12 cellular contexts compared by ENCODE assay signal in genomic region chr22:39872548-39872947, GRCh38. TPM values are rescaled to one million over a fixed set of nuclear protein-coding genes. Genes with fewer than 3 reads are reported as not detected.
"Had no signal": no experiment of that assay in that cellular context is flagged by ENCODE, and none has a peak within 500 bp of the region (broad histone marks: within the 10 kb centered on the region; RNA-seq: fewer than 3 reads in every experiment).

No MANE protein-coding gene starts in this region.

- H3K9ac ChIP-seq: GM23248, KMS-11 had no signal

- H3K4me2 ChIP-seq: KMS-11 had no signal

- H2AFZ ChIP-seq: GM23248 had no signal

- H3K27ac ChIP-seq: GM23248, HL-60, KMS-11 had no signal

- ATAC-seq: HCT116, HepG2 had no signal

- H3K36me3 ChIP-seq: HAP-1 had no signal

- H3K9me3 ChIP-seq: HAP-1 had no signal

- H3K4me3 ChIP-seq: GM23248, HAP-1 had no signal

- DNase-seq: GM23248, GOT3, H7, HFFc6, KBM-7 had no signal

- FAIRE-seq: HepG2 had no signal

RNA-seq across cellular contexts. Expression of gene ENTHD1, which starts 21.0 kb away (rescaled TPM):
- total RNA-seq: GM23248, H4, H7, HepG2, HFFc6, HT1080 had no signal
- polyA plus RNA-seq: GM23248, HepG2 had no signal

RNA-seq across cellular contexts. Expression of gene GRAP2, which starts 28.3 kb away (rescaled TPM):
- total RNA-seq: GM23248, H4, HepG2, HFFc6 had no signal
- polyA plus RNA-seq: GM23248 had no signal
